In genomic region chr1:222314839-222315238, GRCh38 we compare ENCODE assay signal across 24 cellular contexts.
"Had no signal": no experiment of that assay in that cellular context is flagged by ENCODE, and none has a peak within 500 bp of the region (broad histone marks: within the 10 kb centered on the region; RNA-seq: fewer than 3 reads in every experiment).

No MANE protein-coding gene starts in this region.

- H3K36me3 Mint-ChIP-seq: naive thymus-derived CD8-positive, alpha-beta T cell; stimulated activated effector memory CD8-positive, alpha-beta T cell treated with anti-CD3 and anti-CD28 coated beads, Interleukin-12 subunit alpha, Interleukin-12 subunit beta, amount 100 ng/mL, for 72 hours had no signal

- DNase-seq: effector CD8-positive, alpha-beta T cell; endodermal cell; foreskin fibroblast; gastrocnemius medialis; head of caudate nucleus; left ventricle myocardium superior; lower lobe of right lung; naive thymus-derived CD8-positive, alpha-beta T cell; nephron progenitor cell; nucleus accumbens; stimulated activated CD4-positive, alpha-beta T cell treated with anti-CD3 and anti-CD28 coated beads, Interleukin-2, amount 100 ng/mL, for 24 hours; stimulated activated CD4-positive, alpha-beta T cell treated with anti-CD3 and anti-CD28 coated beads, Interleukin-4, amount 100 ng/mL, for 24 hours; stimulated activated naive CD4-positive, alpha-beta T cell treated with Interleukin-2 at 50 U/mL for 16 hours; upper lobe of right lung; uterus had no signal

- H3K9me3 Mint-ChIP-seq: dendritic cell treated with granulocyte-macrophage colony-stimulating factor and Interleukin-4, amounts not matched to agents 40 ng/mL and 50 ng/mL, for 4 days; endodermal cell; nephron progenitor cell; stimulated activated effector memory CD8-positive, alpha-beta T cell treated with anti-CD3 and anti-CD28 coated beads, Interleukin-12 subunit alpha, Interleukin-12 subunit beta, amount 100 ng/mL, for 72 hours had no signal

- H3K4me3 ChIP-seq: gastrocnemius medialis, lower lobe of right lung, prostate gland, right atrium auricular region, thoracic aorta, tibial nerve, upper lobe of right lung, uterus had no signal

- H3K4me1 ChIP-seq: gastrocnemius medialis, lower lobe of right lung, prostate gland, tibial nerve, upper lobe of right lung, uterus had no signal

- H3K27me3 Mint-ChIP-seq: dendritic cell treated with granulocyte-macrophage colony-stimulating factor and Interleukin-4, amounts not matched to agents 40 ng/mL and 50 ng/mL, for 4 days had no signal

- H3K36me3 ChIP-seq: gastrocnemius medialis, lower lobe of right lung, prostate gland, right atrium auricular region, thoracic aorta, tibial nerve, upper lobe of right lung, uterus had no signal

- H3K4me3 Mint-ChIP-seq: dendritic cell treated with granulocyte-macrophage colony-stimulating factor and Interleukin-4, amounts not matched to agents 40 ng/mL and 50 ng/mL, for 4 days; endodermal cell; naive thymus-derived CD8-positive, alpha-beta T cell; nephron progenitor cell; stimulated activated effector memory CD8-positive, alpha-beta T cell treated with anti-CD3 and anti-CD28 coated beads, Interleukin-12 subunit alpha, Interleukin-12 subunit beta, amount 100 ng/mL, for 72 hours had no signal

- H3K27ac ChIP-seq: epithelial cell of prostate, gastrocnemius medialis, lower lobe of right lung, prostate gland, right atrium auricular region, thoracic aorta, tibial nerve, upper lobe of right lung, uterus had no signal

- H3K27ac Mint-ChIP-seq: dendritic cell treated with granulocyte-macrophage colony-stimulating factor and Interleukin-4, amounts not matched to agents 40 ng/mL and 50 ng/mL, for 4 days; endodermal cell; naive thymus-derived CD8-positive, alpha-beta T cell; nephron progenitor cell; stimulated activated effector memory CD8-positive, alpha-beta T cell treated with anti-CD3 and anti-CD28 coated beads, Interleukin-12 subunit alpha, Interleukin-12 subunit beta, amount 100 ng/mL, for 72 hours had no signal

- H3K4me1 Mint-ChIP-seq: nephron progenitor cell; stimulated activated effector memory CD8-positive, alpha-beta T cell treated with anti-CD3 and anti-CD28 coated beads, Interleukin-12 subunit alpha, Interleukin-12 subunit beta, amount 100 ng/mL, for 72 hours had no signal

- H3K9me3 ChIP-seq: gastrocnemius medialis, lower lobe of right lung, prostate gland, right atrium auricular region, thoracic aorta, tibial nerve, upper lobe of right lung, uterus had no signal

- ATAC-seq: esophagus mucosa; gastrocnemius medialis; left ventricle myocardium superior; lower lobe of right lung; naive thymus-derived CD8-positive, alpha-beta T cell; sciatic nerve; stimulated activated effector memory CD8-positive, alpha-beta T cell treated with anti-CD3 and anti-CD28 coated beads, Interleukin-12 subunit alpha, Interleukin-12 subunit beta, amount 100 ng/mL, for 72 hours; upper lobe of right lung had no signal

- H3K27me3 ChIP-seq: gastrocnemius medialis, right atrium auricular region, tibial nerve, upper lobe of right lung, uterus had no signal
